In genomic region chr3:45188714-45189659, GRCh38 we compare ENCODE assay signal across 30 cellular contexts. TPM values are rescaled to one million over a fixed set of nuclear protein-coding genes. Genes with fewer than 3 reads are reported as not detected.
DNase-seq lines count a peak whose midpoint lies in the region; ATAC-seq, FAIRE-seq and TF ChIP-seq lines count a peak whose summit lies in the region.
"Had no signal": no experiment of that assay in that cellular context is flagged by ENCODE, and none has a peak within 500 bp of the region (broad histone marks: within the 10 kb centered on the region; RNA-seq: fewer than 3 reads in every experiment).

No MANE protein-coding gene starts in this region.

- peaks cover 12 to 14% of the 10 kb centered on the region in 2 donors for H3K4me1 Mint-ChIP-seq in natural killer cell treated with Interleukin-12 subunit alpha and Interleukin-12 subunit beta and Interleukin-15 and Interleukin-18, amount 100 ng/mL, for 72 hours (ENCODE audit: low read depth in 2 of 2)
- H3K4me1 Mint-ChIP-seq: activated B cell treated with CpG ODN at 0.5 μM for 24 hours had no signal

- no peaks in the 10 kb centered on the region for H4K20me1 ChIP-seq in Loucy (ENCODE audit: insufficient read depth, low read length, poor library complexity, severe bottlenecking)
- H4K20me1 ChIP-seq: BLaER1 had no signal

- intact Hi-C loops in left colon (cut with DNase I, micrococcal nuclease) = no loop called here
- intact Hi-C loops in body of pancreas (cut with DNase I) = no loop called here

- peak; percentile 3 for DNase-seq in COLO668 (lab: John Stamatoyannopoulos, UW; ENCODE audit: unreplicated experiment)
- peak; percentile 70 for DNase-seq in NCI-H82 treated with DMSO at 0.1 percent for 48 hours (lab: John Stamatoyannopoulos, UW; ENCODE audit: unreplicated experiment)
- DNase-seq in left colon = no peak
- no peak for DNase-seq in GM19239 (ENCODE audit: insufficient read length, low spot score)
- DNase-seq in body of pancreas = no peak
- no peak for DNase-seq in natural killer cell treated with Interleukin-12 subunit alpha and Interleukin-12 subunit beta and Interleukin-15 and Interleukin-18, amount 100 ng/mL, for 72 hours (ENCODE audit: low spot score)
- DNase-seq: ACHN; activated B cell treated with CpG ODN at 0.5 μM for 24 hours; activated CD4-positive, alpha-beta memory T cell treated with anti-CD3 and anti-CD28 coated beads for 36 hours; activated CD8-positive, alpha-beta memory T cell treated with anti-CD3 and anti-CD28 coated beads, Interleukin-2, amount 50 U/mL, for 48 hours; activated naive CD8-positive, alpha-beta T cell treated with anti-CD3 and anti-CD28 coated beads for 36 hours; Caco-2; H9; heart left ventricle; left cardiac atrium; midbrain; NCI-H1092; NCI-H2081 treated with DMSO at 0.1 percent for 48 hours; NCI-H526; stimulated activated CD4-positive, alpha-beta T cell treated with anti-CD3 and anti-CD28 coated beads, Interleukin-12 subunit alpha, Interleukin-12 subunit beta, amount 100 ng/mL, for 4 hours; stimulated activated CD4-positive, alpha-beta T cell treated with anti-CD3 and anti-CD28 coated beads, Interleukin-4, amount 100 ng/mL, for 4 hours; stimulated activated naive CD4-positive, alpha-beta T cell; testis had no signal

- H3K27me3 ChIP-seq in Loucy (ENCODE audit: insufficient read depth, low read length, poor library complexity, severe bottlenecking) = no peaks in the 10 kb centered on the region
- no peaks in the 10 kb centered on the region for H3K27me3 ChIP-seq in body of pancreas
- H3K27me3 ChIP-seq: BLaER1, heart left ventricle, right atrium auricular region, testis had no signal

- H3K4me3 ChIP-seq in Loucy (ENCODE audit: low read length, poor library complexity, severe bottlenecking) = no peak overlapping the region
- H3K4me3 ChIP-seq in body of pancreas = no peak overlapping the region
- H3K4me3 ChIP-seq: BLaER1, heart left ventricle, right atrium auricular region, testis had no signal

- no peak overlapping the region for H3K27ac Mint-ChIP-seq in natural killer cell treated with Interleukin-12 subunit alpha and Interleukin-12 subunit beta and Interleukin-15 and Interleukin-18, amount 100 ng/mL, for 72 hours
- H3K27ac Mint-ChIP-seq: activated B cell treated with CpG ODN at 0.5 μM for 24 hours; activated CD4-positive, alpha-beta memory T cell treated with anti-CD3 and anti-CD28 coated beads for 36 hours; activated naive CD8-positive, alpha-beta T cell treated with anti-CD3 and anti-CD28 coated beads for 36 hours; H9 had no signal

- H3K4me1 ChIP-seq in Loucy (ENCODE audit: insufficient read depth, low read length, poor library complexity, severe bottlenecking) (peaks cover 41% of the 10 kb centered on the region), body of pancreas (peaks cover 9% of the 10 kb centered on the region)
- H3K4me1 ChIP-seq: BLaER1, heart left ventricle, parathyroid adenoma, right atrium auricular region had no signal

- no peaks in the 10 kb centered on the region for H3K36me3 Mint-ChIP-seq in natural killer cell treated with Interleukin-12 subunit alpha and Interleukin-12 subunit beta and Interleukin-15 and Interleukin-18, amount 100 ng/mL, for 72 hours
- H3K36me3 Mint-ChIP-seq: activated CD4-positive, alpha-beta memory T cell treated with anti-CD3 and anti-CD28 coated beads for 36 hours; activated naive CD8-positive, alpha-beta T cell treated with anti-CD3 and anti-CD28 coated beads for 36 hours had no signal

- H3K36me3 ChIP-seq in Loucy (ENCODE audit: insufficient read depth, low read length) (no peaks in the 10 kb centered on the region), body of pancreas (replicated peaks in 1 of 2; ENCODE audit: insufficient read depth in 1 of 2, low read depth in 2 of 2) (no peaks in the 10 kb centered on the region)
- H3K36me3 ChIP-seq: BLaER1, heart left ventricle, right atrium auricular region had no signal

- peaks cover 0 to 9% of the 10 kb centered on the region in 2 donors for H3K27me3 Mint-ChIP-seq in natural killer cell treated with Interleukin-12 subunit alpha and Interleukin-12 subunit beta and Interleukin-15 and Interleukin-18, amount 100 ng/mL, for 72 hours

- FAIRE-seq in GM19239 (lab: Jason Lieb, UNC) = no peak

- ATAC-seq in left colon = peak; percentile 62
- ATAC-seq in body of pancreas = no peak
- no peak for ATAC-seq in natural killer cell treated with Interleukin-12 subunit alpha and Interleukin-12 subunit beta and Interleukin-15 and Interleukin-18, amount 100 ng/mL, for 72 hours
- ATAC-seq in HG03135 (IDR thresholded peaks at IDR 0.05; ENCODE audit: unreplicated experiment) = no peak
- ATAC-seq: heart left ventricle, left cardiac atrium had no signal

- no peak for TF ChIP-seq POLR2A in body of pancreas (IDR thresholded peaks at IDR 0.05)

- no peak overlapping the region for H3K27ac ChIP-seq in body of pancreas
- H3K27ac ChIP-seq: BLaER1, epithelial cell of prostate, heart left ventricle, parathyroid adenoma, right atrium auricular region, testis had no signal

- H3K4me3 Mint-ChIP-seq in natural killer cell treated with Interleukin-12 subunit alpha and Interleukin-12 subunit beta and Interleukin-15 and Interleukin-18, amount 100 ng/mL, for 72 hours = no peak overlapping the region
- H3K4me3 Mint-ChIP-seq: activated B cell treated with CpG ODN at 0.5 μM for 24 hours; activated CD4-positive, alpha-beta memory T cell treated with anti-CD3 and anti-CD28 coated beads for 36 hours; activated naive CD8-positive, alpha-beta T cell treated with anti-CD3 and anti-CD28 coated beads for 36 hours; H9 had no signal

- WGBS in body of pancreas, 2 donors = 83 to 85% methylated on average over 8 of the region's 8 CpGs

- H3F3A ChIP-seq in Loucy (ENCODE audit: low read depth) = no peaks in the 10 kb centered on the region

- no peaks in the 10 kb centered on the region for H3K9me2 ChIP-seq in Loucy (replicated peaks; ENCODE audit: low read depth, low read length)

- TF ChIP-seq CTCF in Loucy (conservative IDR thresholded peaks at IDR 0.05; ENCODE audit: low read length) = no peak
- TF ChIP-seq CTCF in body of pancreas (IDR thresholded peaks at IDR 0.05) = no peak

- no peaks in the 10 kb centered on the region for H3K9me3 Mint-ChIP-seq in natural killer cell treated with Interleukin-12 subunit alpha and Interleukin-12 subunit beta and Interleukin-15 and Interleukin-18, amount 100 ng/mL, for 72 hours
- H3K9me3 Mint-ChIP-seq: activated B cell treated with CpG ODN at 0.5 μM for 24 hours; activated CD4-positive, alpha-beta memory T cell treated with anti-CD3 and anti-CD28 coated beads for 36 hours; activated naive CD8-positive, alpha-beta T cell treated with anti-CD3 and anti-CD28 coated beads for 36 hours; activated T-helper 2 cell treated with anti-CD3 and anti-CD28 coated beads, Interferon-gamma antibody, Interleukin-2, Interleukin-4, amounts not matched to agents 10 μg/mL and 5 μg/mL and 100 μg/mL, durations not matched to agents 14 hours and 24 hours and 36 hours; H9 had no signal

- peak overlapping the region; percentile 50 for H2AFZ ChIP-seq in Loucy (ENCODE audit: low read length)
- H2AFZ ChIP-seq: parathyroid adenoma had no signal

- no peaks in the 10 kb centered on the region for H3K79me2 ChIP-seq in Loucy (ENCODE audit: insufficient read depth, low read length)
- H3K79me2 ChIP-seq: parathyroid adenoma had no signal

- no peak overlapping the region for H3K4me2 ChIP-seq in Loucy (ENCODE audit: low read depth, low read length, poor library complexity, severe bottlenecking)
- H3K4me2 ChIP-seq: BLaER1 had no signal

- no peak overlapping the region for H3K9ac ChIP-seq in Loucy (ENCODE audit: low read depth, low read length, poor library complexity, severe bottlenecking)
- H3K9ac ChIP-seq: BLaER1, parathyroid adenoma had no signal

- no peaks in the 10 kb centered on the region for H3K9me3 ChIP-seq in Loucy (ENCODE audit: insufficient read depth, low read depth, low read length)
- no peaks in the 10 kb centered on the region for H3K9me3 ChIP-seq in body of pancreas
- H3K9me3 ChIP-seq: BLaER1, Caco-2, heart left ventricle, right atrium auricular region, testis had no signal

RNA-seq across cellular contexts. Expression of gene TMEM158, which starts 37.1 kb away (rescaled TPM):
- total RNA-seq in left colon (10 to 100 TPM in 1 of 2 donors, 1 to 10 TPM in 1; 2.2 to 10.0 TPM), body of pancreas (1 to 10 TPM; 3.1 to 6.9 TPM)
- total RNA-seq in natural killer cell treated with Interleukin-12 subunit alpha and Interleukin-12 subunit beta and Interleukin-15 and Interleukin-18, amount 100 ng/mL, for 72 hours = 1 to 10 TPM in 1 of 2 donors, under 1 TPM in 1; 0.56 to 2.5 TPM
- total RNA-seq: activated CD4-positive, alpha-beta memory T cell treated with anti-CD3 and anti-CD28 coated beads for 36 hours; right atrium auricular region had no signal

RNA-seq across cellular contexts. Expression of gene CDCP1, which starts 42.8 kb away (rescaled TPM):
- total RNA-seq in left colon = 10 to 100 TPM; 89.3 to 97.0 TPM
- 1 to 10 TPM; 6.2 to 6.3 TPM for total RNA-seq in body of pancreas
- total RNA-seq in natural killer cell treated with Interleukin-12 subunit alpha and Interleukin-12 subunit beta and Interleukin-15 and Interleukin-18, amount 100 ng/mL, for 72 hours = under 1 TPM; 0.29 to 0.36 TPM
- total RNA-seq: activated B cell treated with CpG ODN at 0.5 μM for 24 hours had no signal

Comparison
In these comparisons a context has a peak if more than half of its experiments do, and no peak if none do; other contexts are left out.
1. DNase-seq: peak in COLO668 (single experiment) and NCI-H82 treated with DMSO at 0.1 percent for 48 hours (single experiment); none in left colon (0 of 2), GM19239 (single experiment), body of pancreas (0 of 4) and natural killer cell treated with Interleukin-12 subunit alpha and Interleukin-12 subunit beta and Interleukin-15 and Interleukin-18, amount 100 ng/mL, for 72 hours (single experiment).
2. RNA of gene CDCP1, which starts 42.8 kb away (total RNA-seq): 89.3 to 97.0 TPM in left colon; 6.2 to 6.3 TPM in body of pancreas and 0.29 to 0.36 TPM in natural killer cell treated with Interleukin-12 subunit alpha and Interleukin-12 subunit beta and Interleukin-15 and Interleukin-18, amount 100 ng/mL, for 72 hours; every median in the first group is over 10 times any median in the second.